21 cellular contexts compared by ENCODE assay signal in the genomic region with DNA sequence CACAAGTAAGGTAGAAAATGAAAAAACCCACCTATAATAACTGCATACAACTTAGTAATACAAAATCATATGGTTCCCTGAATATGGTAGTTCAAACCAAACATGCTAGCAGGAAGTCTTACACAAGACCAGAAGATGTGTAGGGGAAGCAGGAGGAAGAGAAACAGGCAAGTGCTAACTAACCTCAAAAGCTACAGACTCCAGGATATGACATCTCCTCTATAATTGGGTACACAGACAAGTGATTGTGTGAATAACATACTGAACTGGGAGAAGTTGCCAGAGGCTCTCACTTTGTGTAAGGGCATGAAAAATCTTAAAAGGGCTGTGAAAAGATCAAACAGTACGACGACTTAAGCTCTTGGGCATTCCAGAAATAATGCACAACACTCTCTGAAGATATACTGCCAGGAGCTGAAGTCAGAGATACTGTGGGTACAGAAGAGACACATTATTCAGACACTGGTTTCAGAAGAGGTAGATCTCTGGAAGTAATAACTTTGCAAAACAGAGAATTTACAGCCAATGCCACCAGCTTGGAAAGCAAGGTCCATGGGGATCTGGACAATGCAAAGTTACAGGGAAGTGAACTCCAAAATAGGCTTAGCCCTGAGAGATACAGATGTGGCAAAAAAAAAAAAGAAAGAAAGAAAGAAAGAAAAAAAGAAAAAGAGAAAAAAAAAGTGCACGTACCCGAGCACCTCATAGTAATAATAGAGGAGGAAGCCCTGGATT.
DNase-seq lines count a peak whose midpoint lies in the region; TF ChIP-seq lines count a peak whose summit lies in the region.
"Had no signal": no experiment of that assay in that cellular context is flagged by ENCODE, and none has a peak within 500 bp of the region (broad histone marks: within the 10 kb centered on the region; RNA-seq: fewer than 3 reads in every experiment).

No MANE protein-coding gene starts in this region.

- no peak overlapping the region for H4K8ac ChIP-seq in mesenchymal stem cell (ENCODE audit: low read length)

- no peak overlapping the region for H3K4ac ChIP-seq in mesenchymal stem cell (ENCODE audit: low read depth in 1 of 2, low read length in 2 of 2)

- peaks cover 9% of the 10 kb centered on the region for H3K9me3 ChIP-seq in mesenchymal stem cell (ENCODE audit: control insufficient read depth, low read length)

- H3K23ac ChIP-seq in mesenchymal stem cell (ENCODE audit: low read length in 2 of 2) = no peak overlapping the region

- H2BK15ac ChIP-seq in mesenchymal stem cell (ENCODE audit: low read depth, poor library complexity, severe bottlenecking) = no peak overlapping the region

- H3K27me3 ChIP-seq in mesenchymal stem cell (ENCODE audit: control insufficient read depth in 1 of 2, insufficient read depth in 1 of 2, low read length in 2 of 2) = no peaks in the 10 kb centered on the region

- H3K36me3 ChIP-seq in mesenchymal stem cell (ENCODE audit: control insufficient read depth in 1 of 2, insufficient read depth in 2 of 2, low read depth in 1 of 2, low read length in 2 of 2) = no peaks in the 10 kb centered on the region

- in situ Hi-C loops in GM13976 (cut with MboI; ENCODE audit: low sequenced_read_pairs, unreplicated experiment) = no loop called here

- no peak overlapping the region for H3K14ac ChIP-seq in mesenchymal stem cell (ENCODE audit: low read length in 2 of 2)

- no peak overlapping the region for H3K18ac ChIP-seq in mesenchymal stem cell (ENCODE audit: low read depth in 1 of 2, low read length in 2 of 2)

- TF ChIP-seq CTCF in GM13976 (IDR thresholded peaks at IDR 0.05; ENCODE audit: borderline replicate concordance, control extremely low read depth, extremely low read depth, insufficient read depth, missing control alignments) = no peak

- no peak overlapping the region for H2BK120ac ChIP-seq in mesenchymal stem cell (ENCODE audit: low read depth, low read length)

- no peak overlapping the region for H2AK5ac ChIP-seq in mesenchymal stem cell (ENCODE audit: low read length, severe bottlenecking)

- WGBS in mesenchymal stem cell = 88% methylated on average over 4 of the region's 4 CpGs

- no peak overlapping the region for H2BK5ac ChIP-seq in mesenchymal stem cell (ENCODE audit: low read depth, low read length, poor library complexity, severe bottlenecking)

- intact Hi-C loops in cardiac septum (cut with DNase I) = no loop called here

- no peak overlapping the region for H2AFZ ChIP-seq in mesenchymal stem cell (ENCODE audit: low read depth, low read length)

- H3K9ac ChIP-seq in mesenchymal stem cell (ENCODE audit: low read length) = no peak overlapping the region

- H3K4me1 ChIP-seq in mesenchymal stem cell (ENCODE audit: control insufficient read depth, insufficient read depth, low read depth, low read length) = peaks cover 10% of the 10 kb centered on the region

- no peak overlapping the region for H3K27ac ChIP-seq in mesenchymal stem cell (ENCODE audit: low read length, poor library complexity, severe bottlenecking)

- H3K79me1 ChIP-seq in mesenchymal stem cell (replicated peaks; ENCODE audit: low read length, poor library complexity, severe bottlenecking) = no peaks in the 10 kb centered on the region

- H3K4me3 ChIP-seq in mesenchymal stem cell (ENCODE audit: insufficient read depth in 1 of 2, low read depth in 1 of 2, low read length in 2 of 2) = no peak overlapping the region

- DNase-seq in GM03348 (ENCODE audit: low spot score) (peak; percentile 16), MV-4-11 (lab: John Stamatoyannopoulos, UW) (peak; percentile 75), amniotic epithelial cell (ENCODE audit: low read depth) (peak; percentile 17), mesenchymal stem cell (peak; percentile 31), NCI-H510A treated with DMSO at 0.1 percent for 48 hours (lab: John Stamatoyannopoulos, UW) (no peak), NCI-H526 treated with DMSO at 0.1 percent for 48 hours (lab: John Stamatoyannopoulos, UW) (no peak), GM13976 (ENCODE audit: low spot score) (no peak), cardiac septum (ENCODE audit: low spot score) (no peak)
- DNase-seq: activated CD4-positive, alpha-beta T cell treated with anti-CD3 and anti-CD28 coated beads for 4 hours; activated naive CD4-positive, alpha-beta T cell treated with anti-CD3 and anti-CD28 coated beads, Interleukin-2, amount 10 ng/mL, durations not matched to agents 7 days and 5 days; activated T-cell treated with anti-CD3 and anti-CD28 coated beads, Interleukin-2, amount 50 U/mL, for 72 hours; anterior cingulate cortex; cerebellar nuclear complex; effector CD8-positive, alpha-beta T cell; kidney glomerular epithelial cell; naive B cell; NCI-H2081 treated with DMSO at 0.1 percent for 48 hours; NCI-H526; occipital lobe; stimulated activated CD4-positive, alpha-beta T cell treated with anti-CD3 and anti-CD28 coated beads, Interleukin-4, amount 100 ng/mL, for 1 hour; stimulated activated naive CD4-positive, alpha-beta T cell treated with Interleukin-2 at 50 U/mL for 16 hours had no signal

- no peak overlapping the region for H4K91ac ChIP-seq in mesenchymal stem cell (ENCODE audit: low read length)

- H3K4me2 ChIP-seq in mesenchymal stem cell (ENCODE audit: low read length, poor library complexity, severe bottlenecking) = no peak overlapping the region

- no peak overlapping the region for H2BK12ac ChIP-seq in mesenchymal stem cell (ENCODE audit: low read length in 2 of 2)

Comparison
In these comparisons a context has a peak if more than half of its experiments do, and no peak if none do; other contexts are left out.
1. DNase-seq: peak in GM03348 (single experiment), MV-4-11 (single experiment), amniotic epithelial cell (single experiment) and mesenchymal stem cell (single experiment); none in NCI-H510A treated with DMSO at 0.1 percent for 48 hours (single experiment), NCI-H526 treated with DMSO at 0.1 percent for 48 hours (single experiment), GM13976 (single experiment) and cardiac septum (single experiment).